Comparison of ENCODE assay signal across 1 cellular context in genomic region chr12:47226199-47226598, GRCh38.
TF ChIP-seq lines count a peak whose summit lies in the region.

No MANE protein-coding gene starts in this region.

TF ChIP-seq in H1, 55 proteins besides CTCF, POLR2A, EP300 and RAD21:
- TF ChIP-seq NANOG (IDR thresholded peaks at IDR 0.05; ENCODE audit: insufficient read depth, low read depth, low read length, poor library complexity, severe bottlenecking), result no peak
